In the genomic region with DNA sequence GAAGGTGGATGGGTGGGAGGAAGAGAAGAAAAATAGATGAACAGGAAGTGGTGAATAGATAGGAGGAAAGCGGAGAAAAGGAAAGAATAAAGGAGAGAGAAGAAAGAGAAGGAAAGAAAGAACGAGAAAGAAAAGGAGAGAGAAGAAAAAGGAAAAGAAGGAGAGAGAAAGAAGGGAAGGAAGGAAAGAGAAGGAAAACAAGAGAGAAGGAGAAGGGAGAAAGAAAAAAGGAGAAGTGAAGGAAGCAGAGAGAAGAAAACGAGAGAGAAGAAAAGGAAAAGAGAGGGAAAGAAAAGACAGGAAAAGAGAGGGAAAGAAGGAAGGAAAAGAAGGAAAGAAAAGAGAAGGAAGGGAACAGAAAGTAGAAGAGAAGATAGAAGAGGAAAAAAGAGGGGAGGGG, we compare ENCODE assay signal across 1 cellular context.
TF ChIP-seq lines count a peak whose summit lies in the region.

No MANE protein-coding gene starts in this region.

TF ChIP-seq in WTC11, 78 proteins besides CTCF, POLR2A, EP300 and RAD21 (continued from another document):
- TF ChIP-seq ARID4B (CRISPR knock-in tag; IDR thresholded peaks at IDR 0.05; ENCODE audit: borderline replicate concordance) (no peak), ZNF138 (CRISPR knock-in tag; conservative IDR thresholded peaks at IDR 0.05) (no peak), ATF1 (CRISPR knock-in tag; IDR thresholded peaks at IDR 0.05) (no peak), FOXK1 (CRISPR knock-in tag; IDR thresholded peaks at IDR 0.05) (no peak), CBFB (CRISPR knock-in tag; IDR thresholded peaks at IDR 0.05; ENCODE audit: low read depth) (no peak), GRHL2 (CRISPR knock-in tag; IDR thresholded peaks at IDR 0.05; ENCODE audit: insufficient replicate concordance, severe bottlenecking) (no peak), CREM (CRISPR knock-in tag; IDR thresholded peaks at IDR 0.05) (no peak), CREB1 (CRISPR knock-in tag; IDR thresholded peaks at IDR 0.05) (no peak), NR3C1 (CRISPR knock-in tag; conservative IDR thresholded peaks at IDR 0.05; ENCODE audit: low read depth) (no peak), MXD4 (CRISPR knock-in tag; IDR thresholded peaks at IDR 0.05; ENCODE audit: borderline replicate concordance) (no peak), ZNF512 (CRISPR knock-in tag; IDR thresholded peaks at IDR 0.05; ENCODE audit: borderline replicate concordance) (no peak; the same call in 1 of the 2 replicates), ESRRA (CRISPR knock-in tag; IDR thresholded peaks at IDR 0.05; ENCODE audit: borderline replicate concordance) (no peak), E2F4 (CRISPR knock-in tag; IDR thresholded peaks at IDR 0.05; ENCODE audit: borderline replicate concordance, low read depth) (no peak)
- TF ChIP-seq, protein P1, sequence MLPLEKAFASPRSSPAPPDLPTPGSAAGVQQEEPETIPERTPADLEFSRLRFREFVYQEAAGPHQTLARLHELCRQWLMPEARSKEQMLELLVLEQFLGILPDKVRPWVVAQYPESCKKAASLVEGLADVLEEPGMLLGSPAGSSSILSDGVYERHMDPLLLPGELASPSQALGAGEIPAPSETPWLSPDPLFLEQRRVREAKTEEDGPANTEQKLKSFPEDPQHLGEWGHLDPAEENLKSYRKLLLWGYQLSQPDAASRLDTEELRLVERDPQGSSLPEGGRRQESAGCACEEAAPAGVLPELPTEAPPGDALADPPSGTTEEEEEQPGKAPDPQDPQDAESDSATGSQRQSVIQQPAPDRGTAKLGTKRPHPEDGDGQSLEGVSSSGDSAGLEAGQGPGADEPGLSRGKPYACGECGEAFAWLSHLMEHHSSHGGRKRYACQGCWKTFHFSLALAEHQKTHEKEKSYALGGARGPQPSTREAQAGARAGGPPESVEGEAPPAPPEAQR (CRISPR knock-in tag; IDR thresholded peaks at IDR 0.05) = no peak
- TF ChIP-seq, protein P2, sequence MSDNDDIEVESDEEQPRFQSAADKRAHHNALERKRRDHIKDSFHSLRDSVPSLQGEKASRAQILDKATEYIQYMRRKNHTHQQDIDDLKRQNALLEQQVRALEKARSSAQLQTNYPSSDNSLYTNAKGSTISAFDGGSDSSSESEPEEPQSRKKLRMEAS (CRISPR knock-in tag; IDR thresholded peaks at IDR 0.05) = no peak
